In genomic region chr1:27321813-27322568, GRCh38 we compare ENCODE assay signal across 1 cellular context.
TF ChIP-seq lines count a peak whose summit lies in the region.

TMEM222 (plus strand) TSS chr1:27322163; CDS start chr1:27322198, 35 bp downstream.

TF ChIP-seq in HepG2, 621 proteins besides CTCF, POLR2A, EP300 and RAD21 (continued from another document and continues in another):
- TF ChIP-seq ZBTB4 (CRISPR knock-in tag; IDR thresholded peaks at IDR 0.05; ENCODE audit: borderline replicate concordance) (peak; percentile 61), TBL1XR1 (IDR thresholded peaks at IDR 0.05; ENCODE audit: borderline replicate concordance, low read length, partially characterized antibody) (peak; percentile 55), CBFB (CRISPR knock-in tag; IDR thresholded peaks at IDR 0.05) (peak; percentile 89), ZBTB1 (CRISPR knock-in tag; IDR thresholded peaks at IDR 0.05; ENCODE audit: borderline replicate concordance) (0 out of 2 replicates have a peak, but pooled peaks have one; percentile 59), ZNF574 (CRISPR knock-in tag; IDR thresholded peaks at IDR 0.05) (peak; percentile 96), ZNF557 (CRISPR knock-in tag; IDR thresholded peaks at IDR 0.05) (0 out of 2 replicates have a peak, but pooled peaks have one; percentile 49), ZNF775 (CRISPR knock-in tag; IDR thresholded peaks at IDR 0.05; ENCODE audit: borderline replicate concordance) (no peak), NCOA1 (CRISPR knock-in tag; IDR thresholded peaks at IDR 0.05) (0 out of 2 replicates have a peak, but pooled peaks have one; percentile 51), HMG20A (CRISPR knock-in tag; IDR thresholded peaks at IDR 0.05; ENCODE audit: borderline replicate concordance) (peak; percentile 42; the same call in 1 of the 2 replicates), ZNF329 (CRISPR knock-in tag; IDR thresholded peaks at IDR 0.05; ENCODE audit: low read depth) (no peak), DR1 (CRISPR knock-in tag; IDR thresholded peaks at IDR 0.05) (peak; percentile 84), SP2 (CRISPR knock-in tag; IDR thresholded peaks at IDR 0.05) (peak; percentile 84), ZNF747 (CRISPR knock-in tag; IDR thresholded peaks at IDR 0.05; ENCODE audit: borderline replicate concordance) (peak; percentile 85; the same call in 1 of the 2 replicates), ZNF280D (CRISPR knock-in tag; IDR thresholded peaks at IDR 0.05) (0 out of 2 replicates have a peak, but pooled peaks have one; percentile 17), ASH2L (IDR thresholded peaks at IDR 0.05; ENCODE audit: insufficient read length, low read depth, low read length) (peak; percentile 94), ZNF160 (CRISPR knock-in tag; IDR thresholded peaks at IDR 0.05) (peak; percentile 58; the same call in 1 of the 2 replicates), GLMP (CRISPR knock-in tag; IDR thresholded peaks at IDR 0.05; ENCODE audit: borderline replicate concordance) (no peak), ZSCAN12 (CRISPR knock-in tag; IDR thresholded peaks at IDR 0.05) (no peak), ZBTB2 (CRISPR knock-in tag; IDR thresholded peaks at IDR 0.05; ENCODE audit: low read depth) (peak; percentile 97), ZNF335 (CRISPR knock-in tag; IDR thresholded peaks at IDR 0.05) (peak; percentile 85), MXD3 (CRISPR knock-in tag; IDR thresholded peaks at IDR 0.05) (peak; percentile 61; the same call in 1 of the 2 replicates), ZBTB39 (CRISPR knock-in tag; IDR thresholded peaks at IDR 0.05) (no peak; the same call in 1 of the 2 replicates), ZNF230 (CRISPR knock-in tag; IDR thresholded peaks at IDR 0.05) (peak; percentile 95; the same call in 1 of the 2 replicates), SPEN (CRISPR knock-in tag; IDR thresholded peaks at IDR 0.05; ENCODE audit: low read depth) (peak; percentile 98), NFRKB (IDR thresholded peaks at IDR 0.05) (peak; percentile 51; the same call in 1 of the 2 replicates), PITX1 (CRISPR knock-in tag; IDR thresholded peaks at IDR 0.05) (peak; percentile 69), HOMEZ (CRISPR knock-in tag; IDR thresholded peaks at IDR 0.05; ENCODE audit: low read depth) (peak; percentile 53; the same call in 1 of the 2 replicates), ZBTB8A (CRISPR knock-in tag; IDR thresholded peaks at IDR 0.05; ENCODE audit: borderline replicate concordance, low read depth) (no peak), SKIL (CRISPR knock-in tag; IDR thresholded peaks at IDR 0.05; ENCODE audit: borderline replicate concordance) (peak; percentile 83), GFI1 (CRISPR knock-in tag; IDR thresholded peaks at IDR 0.05; ENCODE audit: borderline replicate concordance) (no peak; the same call in 1 of the 2 replicates), KDM3A (CRISPR knock-in tag; IDR thresholded peaks at IDR 0.05; ENCODE audit: low read depth) (peak; percentile 88; the same call in 1 of the 2 replicates), FOXO1 (CRISPR knock-in tag; IDR thresholded peaks at IDR 0.05) (peak; percentile 53; the same call in 1 of the 2 replicates), ZHX1 (CRISPR knock-in tag; IDR thresholded peaks at IDR 0.05; ENCODE audit: low read depth) (0 out of 2 replicates have a peak, but pooled peaks have one; percentile 32), ZNF282 (IDR thresholded peaks at IDR 0.05; ENCODE audit: partially characterized antibody) (no peak), ZSCAN31 (CRISPR knock-in tag; IDR thresholded peaks at IDR 0.05; ENCODE audit: low read depth) (peak; percentile 96)
